Comparison of ENCODE assay signal across 17 cellular contexts in the genomic region with DNA sequence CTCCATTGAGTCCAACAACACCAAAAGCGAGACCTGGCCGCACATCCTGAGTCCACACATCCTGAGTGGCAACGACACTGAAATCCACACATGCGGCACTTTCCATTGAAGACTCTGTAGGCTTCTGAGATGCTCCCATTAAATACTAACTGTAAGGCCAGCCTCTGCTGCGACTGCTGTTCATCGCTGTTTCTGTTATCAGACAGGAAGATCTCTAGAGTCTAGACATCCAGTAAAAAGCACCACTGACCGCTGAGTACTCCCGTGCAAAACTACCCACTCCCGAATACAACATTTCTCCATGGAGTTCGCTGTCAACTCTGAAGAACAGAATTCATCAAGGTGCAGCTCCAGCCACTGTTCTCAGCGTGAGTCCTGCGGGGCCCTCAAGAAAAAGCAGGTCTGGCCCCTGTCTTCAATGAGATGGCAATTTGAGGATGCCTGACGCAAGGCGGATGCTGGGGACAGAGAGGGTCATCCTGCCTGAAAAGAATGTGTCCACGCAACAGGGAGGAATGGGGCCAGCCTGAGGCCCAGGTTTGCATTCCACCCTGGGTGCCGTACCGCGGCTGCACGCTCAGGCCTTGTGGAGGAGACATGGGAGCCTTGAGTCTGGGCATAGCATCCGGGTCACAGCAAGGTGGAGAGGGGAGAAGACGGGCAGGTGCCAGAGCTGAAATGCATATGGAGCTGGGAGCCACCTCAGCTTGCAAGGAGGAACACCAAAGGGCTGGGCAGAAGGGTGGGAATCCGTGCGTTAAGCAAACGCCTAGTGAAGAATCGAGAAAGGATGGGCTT.
"Had no signal": no experiment of that assay in that cellular context is flagged by ENCODE, and none has a peak within 500 bp of the region (broad histone marks: within the 10 kb centered on the region; RNA-seq: fewer than 3 reads in every experiment).

No MANE protein-coding gene starts in this region.

- ATAC-seq: gastrocnemius medialis; left lung; lower lobe of right lung; stimulated activated naive CD8-positive, alpha-beta T cell treated with anti-CD3 and anti-CD28 coated beads, Interleukin-15, Interleukin-2, amounts not matched to agents 100 U/mL and 50 U/mL, for 24 hours had no signal

- H3K27ac ChIP-seq: dorsolateral prefrontal cortex, epithelial cell of prostate, esophagus muscularis mucosa, gastrocnemius medialis, left lung, lower lobe of right lung, tibial artery, upper lobe of left lung had no signal

- H3K27me3 Mint-ChIP-seq: natural killer cell treated with Interleukin-12 subunit alpha and Interleukin-12 subunit beta and Interleukin-15 and Interleukin-18, amount 100 ng/mL, for 72 hours had no signal

- H3K4me3 Mint-ChIP-seq: memory B cell; natural killer cell treated with Interleukin-12 subunit alpha and Interleukin-12 subunit beta and Interleukin-15 and Interleukin-18, amount 100 ng/mL, for 72 hours had no signal

- H3K4me1 ChIP-seq: tibial artery had no signal

- DNase-seq: cortex of kidney; dorsolateral prefrontal cortex; effector CD8-positive, alpha-beta T cell; lower lobe of right lung; midbrain; stimulated activated CD4-positive, alpha-beta T cell treated with anti-CD3 and anti-CD28 coated beads, Interleukin-2, amount 100 ng/mL, for 48 hours; stimulated activated naive CD8-positive, alpha-beta T cell treated with anti-CD3 and anti-CD28 coated beads, Interleukin-15, Interleukin-2, amounts not matched to agents 100 U/mL and 50 U/mL, for 24 hours; tibial artery; uterus had no signal

- H3K9me3 Mint-ChIP-seq: memory B cell; natural killer cell treated with Interleukin-12 subunit alpha and Interleukin-12 subunit beta and Interleukin-15 and Interleukin-18, amount 100 ng/mL, for 72 hours had no signal

- H3K27ac Mint-ChIP-seq: memory B cell; natural killer cell treated with Interleukin-12 subunit alpha and Interleukin-12 subunit beta and Interleukin-15 and Interleukin-18, amount 100 ng/mL, for 72 hours had no signal

- H3K9me3 ChIP-seq: esophagus muscularis mucosa, gastrocnemius medialis, left lung, lower lobe of right lung, tibial artery, upper lobe of left lung, uterus had no signal

- H3K36me3 Mint-ChIP-seq: natural killer cell treated with Interleukin-12 subunit alpha and Interleukin-12 subunit beta and Interleukin-15 and Interleukin-18, amount 100 ng/mL, for 72 hours had no signal

- H3K4me3 ChIP-seq: dorsolateral prefrontal cortex, esophagus muscularis mucosa, gastrocnemius medialis, left lung, lower lobe of right lung, smooth muscle cell, tibial artery, upper lobe of left lung, uterus had no signal

- H3K36me3 ChIP-seq: uterus had no signal

- H3K27me3 ChIP-seq: esophagus muscularis mucosa, gastrocnemius medialis, left lung, tibial artery, upper lobe of left lung, uterus had no signal
